Comparison of ENCODE assay signal across 8 cellular contexts in genomic region chr14:75003250-75004027, GRCh38. TPM values are rescaled to one million over a fixed set of nuclear protein-coding genes. Genes with fewer than 3 reads are reported as not detected.
DNase-seq lines count a peak whose midpoint lies in the region; ATAC-seq, FAIRE-seq and TF ChIP-seq lines count a peak whose summit lies in the region.

No MANE protein-coding gene starts in this region.

- FAIRE-seq in A549 (lab: Jason Lieb, UNC) = no peak

- no peak for TF ChIP-seq RAD21 in A549 (conservative IDR thresholded peaks at IDR 0.05 in 1 of 2, IDR thresholded peaks at IDR 0.05 in 1 of 2)

- WGBS in A549 (ENCODE audit: missing lambda C conversion rate) = 12% methylated on average over 17 of the region's 18 CpGs
- WGBS in tibial nerve, 2 donors = 9 to 11% methylated on average over 18 of the region's 18 CpGs

- H3K4me2 ChIP-seq in A549 = peak overlapping the region; percentile 82

- H3K36me3 ChIP-seq in HAP-1 (replicated peaks) = peaks cover 37% of the 10 kb centered on the region
- peaks cover 35% of the 10 kb centered on the region for H3K36me3 ChIP-seq in adipocyte (ENCODE audit: control insufficient read depth, insufficient read depth, low read length, severe bottlenecking)
- peaks cover 0 to 37% of the 10 kb centered on the region in 2 donors for H3K36me3 ChIP-seq in left lung
- peaks cover 0 to 36% (median 8%) of the 10 kb centered on the region in 3 donors for H3K36me3 ChIP-seq in tibial nerve

- peak overlapping the region; percentile 82 for H3K4me3 ChIP-seq in A549
- H3K4me3 ChIP-seq in HAP-1 = peak overlapping the region; percentile 87
- peak overlapping the region; percentile 92 for H3K4me3 ChIP-seq in adipocyte (ENCODE audit: low read length)
- H3K4me3 ChIP-seq in left lung = peak overlapping the region; percentile 92 to 94
- H3K4me3 ChIP-seq in tibial nerve = peak overlapping the region; percentile 80 to 94 (median 86)

- TF ChIP-seq POLR2A in A549 (IDR thresholded peaks at IDR 0.05; ENCODE audit: low read length) = no peak
- TF ChIP-seq POLR2A in tibial nerve (IDR thresholded peaks at IDR 0.05) = no peak

- POLR2A ChIA-PET in A549 (lab: Yijun Ruan, JAX) = interaction anchor here (1.0 to 1.4 kb wide), 3 partner anchors 11 to 123 kb away, joined by 3 to 4 read pairs (median 3); partner anchors contain the start of gene NEK9

- H3K27me3 ChIP-seq in HAP-1 (ENCODE audit: low read depth) (no peaks in the 10 kb centered on the region), adipocyte (replicated peaks; ENCODE audit: control insufficient read depth, insufficient read depth, low read length) (no peaks in the 10 kb centered on the region), left lung (no peaks in the 10 kb centered on the region), tibial nerve (no peaks in the 10 kb centered on the region)

- intact Hi-C loops in left lung (cut with DNase I) = no loop called here

- H3K4me1 ChIP-seq in A549 (peaks cover 8% of the 10 kb centered on the region; the same call in 2 of the 3 replicates), HAP-1 (peaks cover 4% of the 10 kb centered on the region), adipocyte (ENCODE audit: control insufficient read depth, insufficient read depth, low read length) (peaks cover 10% of the 10 kb centered on the region), left lung (peaks cover 10 to 23% of the 10 kb centered on the region in 2 donors), tibial nerve (peaks cover 0 to 33% (median 11%) of the 10 kb centered on the region in 4 donors)

- H3K27ac ChIP-seq in A549 (peak overlapping the region; percentile 81 to 90), left lung (peak overlapping the region; percentile 86 to 88), tibial nerve (peak overlapping the region; percentile 62 to 90 (median 84))

- in situ Hi-C loops in HAP-1 (cut with MboI; ENCODE audit: low sequenced_read_pairs) = no loop called here

- ATAC-seq in A549 (peak in 1 of 2 experiments; percentile 30; a peak in 4 of 6 replicates), left lung (no peak), HG03135 (IDR thresholded peaks at IDR 0.05; ENCODE audit: unreplicated experiment) (no peak), HG02852 (IDR thresholded peaks at IDR 0.05; ENCODE audit: unreplicated experiment) (no peak), HG02938 (IDR thresholded peaks at IDR 0.05; ENCODE audit: unreplicated experiment) (no peak)

- H3K9ac ChIP-seq in adipocyte (ENCODE audit: low read length) = peak overlapping the region; percentile 88

- DNase-seq in A549 (ENCODE audit: low read depth in 1 of 2, low spot score in 1 of 2) = no peak
- DNase-seq in HAP-1 (ENCODE audit: low spot score in 2 of 2) = no peak
- peak; percentile 22 for DNase-seq in adipocyte (ENCODE audit: low read depth)
- DNase-seq in left lung = no peak
- no peak for DNase-seq in tibial nerve (ENCODE audit: low spot score in 2 of 2)

- no peak for TF ChIP-seq CTCF in A549 (IDR thresholded peaks at IDR 0.05)
- no peak for TF ChIP-seq CTCF in left lung (IDR thresholded peaks at IDR 0.05)
- TF ChIP-seq CTCF in tibial nerve (IDR thresholded peaks at IDR 0.05) = no peak

- H3K9me3 ChIP-seq in A549 (peaks cover 7% of the 10 kb centered on the region; the same call in 1 of the 3 replicates), HAP-1 (peaks cover 8% of the 10 kb centered on the region; the same call in 1 of the 2 replicates), adipocyte (ENCODE audit: control insufficient read depth, low read length) (peaks cover 3% of the 10 kb centered on the region), left lung (no peaks in the 10 kb centered on the region), tibial nerve (no peaks in the 10 kb centered on the region)

- no peak for TF ChIP-seq EP300 in A549 (IDR thresholded peaks at IDR 0.05)
- no peak for TF ChIP-seq EP300 in tibial nerve (IDR thresholded peaks at IDR 0.05)

- CTCF ChIA-PET in A549 (lab: Yijun Ruan, JAX) = interaction anchor here (0.5 to 2.8 kb wide), 9 partner anchors 15 to 102 kb away, joined by 3 to 12 read pairs (median 6); no protein-coding TSS in a partner anchor

TF ChIP-seq in A549, 52 proteins besides CTCF, POLR2A, EP300 and RAD21:
- no peak for TF ChIP-seq HDAC2 (IDR thresholded peaks at IDR 0.05)
- no peak for TF ChIP-seq TP53 (CRISPR knock-in tag; IDR thresholded peaks at IDR 0.05)
- no peak for TF ChIP-seq ZNF302 (CRISPR knock-in tag; IDR thresholded peaks at IDR 0.05)
- TF ChIP-seq KDM5A (IDR thresholded peaks at IDR 0.05) = peak; percentile 42
- TF ChIP-seq HOXB5 (CRISPR knock-in tag; IDR thresholded peaks at IDR 0.05) = no peak
- no peak for TF ChIP-seq FOSB (CRISPR knock-in tag; IDR thresholded peaks at IDR 0.05)
- no peak for TF ChIP-seq ZSCAN20 (CRISPR knock-in tag; IDR thresholded peaks at IDR 0.05)

RNA-seq across cellular contexts. Expression of gene EIF2B2, which starts 0.7 kb away (rescaled TPM):
- 116 and 142 TPM in 2 replicates for polyA plus RNA-seq in A549 (2011; rRNA removed)
- polyA plus RNA-seq in A549 (2012; cell fraction: cytosol; rRNA removed) = 102 and 117 TPM in 2 replicates
- polyA plus RNA-seq in A549 (2012; cell fraction: nucleus; rRNA removed) = 64.6 and 86.0 TPM in 2 replicates
- 86.2 to 88.4 TPM (median 86.3 TPM) in 3 replicates for polyA plus RNA-seq in A549 (2017; fragmentation: RNase III; extraction: RNeasy Plus Mini Kit Qiagen cat#74134 plus additional on column Dnase treatment)
- 78.2 and 82.6 TPM in 2 replicates for polyA minus RNA-seq in A549 (2011; rRNA and poly(A)+ RNA removed)
- 10 to 100 TPM; 38.7 to 44.4 TPM for total RNA-seq in left lung
- 10 to 100 TPM; 26.1 to 44.9 (median 36.1) TPM for total RNA-seq in tibial nerve

RNA-seq across cellular contexts. Expression of gene MLH3, which starts 47.8 kb away (rescaled TPM):
- polyA plus RNA-seq in A549 (2011; rRNA removed) = 30.8 and 32.3 TPM in 2 replicates
- 8.4 and 9.1 TPM in 2 replicates for polyA plus RNA-seq in A549 (2012; cell fraction: cytosol; rRNA removed)
- polyA plus RNA-seq in A549 (2012; cell fraction: nucleus; rRNA removed) = 11.5 and 18.4 TPM in 2 replicates
- 15.2 to 16.2 TPM (median 16.0 TPM) in 3 replicates for polyA plus RNA-seq in A549 (2017; fragmentation: RNase III; extraction: RNeasy Plus Mini Kit Qiagen cat#74134 plus additional on column Dnase treatment)
- polyA minus RNA-seq in A549 (2011; rRNA and poly(A)+ RNA removed) = 36.8 and 41.8 TPM in 2 replicates
- 10 to 100 TPM; 24.7 to 25.9 TPM for total RNA-seq in left lung
- 10 to 100 TPM; 26.4 to 48.1 (median 36.0) TPM for total RNA-seq in tibial nerve

RNA-seq across cellular contexts. Expression of gene PGF, which starts 48.0 kb away (rescaled TPM):
- polyA plus RNA-seq in A549 (2011; rRNA removed) (0.52 and 0.63 TPM in 2 replicates), A549 (2017; fragmentation: RNase III; extraction: RNeasy Plus Mini Kit Qiagen cat#74134 plus additional on column Dnase treatment) (1.1 to 1.2 TPM (median 1.1 TPM) in 3 replicates)
- polyA plus RNA-seq in A549 (2012; cell fraction: cytosol; rRNA removed) = 1.0 and 1.3 TPM in 2 replicates
- 0.58 and 1.00 TPM in 2 replicates for polyA plus RNA-seq in A549 (2012; cell fraction: nucleus; rRNA removed)
- polyA minus RNA-seq in A549 (2011; rRNA and poly(A)+ RNA removed) = 0.44 and 1.1 TPM in 2 replicates
- total RNA-seq in left lung (1 to 10 TPM; 3.4 to 4.6 TPM), tibial nerve (10 to 100 TPM; 13.2 to 39.5 (median 18.0) TPM)
